Comparison of ENCODE assay signal across 27 cellular contexts in the genomic region with DNA sequence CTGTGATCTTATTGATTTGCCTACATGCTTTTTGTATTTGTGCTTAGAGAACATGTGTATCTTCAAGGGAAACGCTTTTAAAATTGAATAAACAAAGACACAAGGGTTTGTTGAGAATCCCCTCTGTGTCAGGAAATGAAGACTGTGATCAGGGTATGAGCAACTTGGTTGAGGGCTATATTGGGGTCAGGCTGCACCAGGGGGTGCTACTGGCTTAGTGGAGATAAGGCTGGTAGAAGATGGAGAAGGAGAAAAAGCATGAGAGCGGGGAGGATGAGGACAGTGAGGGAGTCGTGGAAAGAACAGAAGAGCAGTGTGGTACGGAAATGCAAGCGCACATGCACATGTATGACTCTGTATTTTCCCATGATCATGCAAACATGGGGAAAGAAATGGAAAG.
"Had no signal": no experiment of that assay in that cellular context is flagged by ENCODE, and none has a peak within 500 bp of the region (broad histone marks: within the 10 kb centered on the region; RNA-seq: fewer than 3 reads in every experiment).

No MANE protein-coding gene starts in this region.

- H3K4me3 ChIP-seq: coronary artery, dorsolateral prefrontal cortex had no signal

- H3K36me3 ChIP-seq: brain microvascular endothelial cell, WERI-Rb-1 had no signal

- H3K27ac ChIP-seq: brain microvascular endothelial cell, coronary artery, dorsolateral prefrontal cortex, WERI-Rb-1 had no signal

- FAIRE-seq: astrocyte, bronchial epithelial cell, frontal cortex had no signal

- DNase-seq: activated CD4-positive, alpha-beta T cell treated with anti-CD3 and anti-CD28 coated beads for 48 hours; activated CD4-positive, alpha-beta T cell treated with anti-CD3 and anti-CD28 coated beads, Interleukin-2, amount 50 U/mL, for 1 hour; activated CD4-positive, alpha-beta T cell treated with anti-CD3 and anti-CD28 coated beads, Interleukin-2, amount 50 U/mL, for 48 hours; activated CD8-positive, alpha-beta memory T cell treated with anti-CD3 and anti-CD28 coated beads for 24 hours; activated CD8-positive, alpha-beta T cell treated with anti-CD3 and anti-CD28 coated beads for 36 hours; activated effector memory CD4-positive, alpha-beta T cell treated with Interleukin-2 at 50 U/mL for 16 hours; activated gamma-delta T cell treated with Interleukin-2 at 50 U/mL for 16 hours; activated naive CD4-positive, alpha-beta T cell treated with anti-CD3 and anti-CD28 coated beads, Interleukin-2, amount 50 U/mL, for 16 hours; activated naive CD4-positive, alpha-beta T cell treated with Interleukin-2 at 50 U/mL for 16 hours; activated T-cell treated with anti-CD3 and anti-CD28 coated beads, Interleukin-2, amount 50 U/mL, for 4 hours; amniotic stem cell; anterior cingulate cortex; brain microvascular endothelial cell; dorsolateral prefrontal cortex; effector memory CD4-positive, alpha-beta T cell; endodermal cell; foreskin fibroblast; head of caudate nucleus; T-helper 17 cell; T1000; WERI-Rb-1 had no signal

- ATAC-seq: activated CD8-positive, alpha-beta T cell treated with anti-CD3 and anti-CD28 coated beads for 36 hours; activated T-cell treated with anti-CD3 and anti-CD28 coated beads, Interleukin-2, amount 50 U/mL, for 4 hours; activated T-helper 17 cell treated with anti-CD3 and anti-CD28 coated beads, Interleukin-2, amount 50 U/mL, for 72 hours; esophagus mucosa; T-helper 17 cell had no signal

- H3K27me3 ChIP-seq: brain microvascular endothelial cell, dorsolateral prefrontal cortex had no signal
